10 cellular contexts compared by ENCODE assay signal in genomic region chr6:21769405-21769851, GRCh38.
DNase-seq lines count a peak whose midpoint lies in the region; ATAC-seq and TF ChIP-seq lines count a peak whose summit lies in the region.
"Had no signal": no experiment of that assay in that cellular context is flagged by ENCODE, and none has a peak within 500 bp of the region (broad histone marks: within the 10 kb centered on the region; RNA-seq: fewer than 3 reads in every experiment).

No MANE protein-coding gene starts in this region.

- H3K4me1 ChIP-seq in adipocyte (ENCODE audit: control insufficient read depth, insufficient read depth, low read length): peaks cover 28% of the 10 kb centered on the region

- H3K9me3 ChIP-seq in adipocyte (ENCODE audit: control insufficient read depth, low read length): no peaks in the 10 kb centered on the region

- H3K27me3 Mint-ChIP-seq in type B pancreatic cell: no peaks in the 10 kb centered on the region

- DNase-seq in GM04504 (ENCODE audit: low read depth): peak; percentile 59
- DNase-seq in adipocyte (ENCODE audit: low read depth): peak; percentile 87
- peak; percentile 35 for DNase-seq in left cardiac atrium
- DNase-seq in pulmonary artery endothelial cell (ENCODE audit: low read depth, low spot score): peak; percentile 68
- DNase-seq in LoVo (ENCODE audit: low spot score): no peak
- DNase-seq in SW480 (ENCODE audit: low spot score): no peak
- DNase-seq in type B pancreatic cell (ENCODE audit: extremely low spot score, unreplicated experiment): no peak
- DNase-seq: NCI-H748 treated with DMSO at 0.1 percent for 48 hours; stimulated activated CD4-positive, alpha-beta T cell treated with anti-CD3 and anti-CD28 coated beads, Interleukin-1b, Interleukin-23, amount 100 ng/mL, for 48 hours had no signal

- no peaks in the 10 kb centered on the region for H3K27me3 ChIP-seq in adipocyte (replicated peaks; ENCODE audit: control insufficient read depth, insufficient read depth, low read length)

- peaks cover 55% of the 10 kb centered on the region for H3K4me1 Mint-ChIP-seq in type B pancreatic cell (ENCODE audit: unreplicated experiment)

- peak overlapping the region; percentile 28 for H3K4me3 ChIP-seq in adipocyte (ENCODE audit: low read length)

- intact Hi-C loops in left cardiac atrium (cut with DNase I): no loop called here

- H3K4me3 Mint-ChIP-seq in type B pancreatic cell: no peak overlapping the region

- H3K9me3 Mint-ChIP-seq in type B pancreatic cell: peaks cover 4% of the 10 kb centered on the region

- H3K9ac ChIP-seq in adipocyte (ENCODE audit: low read length): no peak overlapping the region

- H3K36me3 ChIP-seq in adipocyte (ENCODE audit: control insufficient read depth, insufficient read depth, low read length, severe bottlenecking): no peaks in the 10 kb centered on the region

- TF ChIP-seq CTCF in type B pancreatic cell (conservative IDR thresholded peaks at IDR 0.05): no peak

- no peak overlapping the region for H3K27ac Mint-ChIP-seq in type B pancreatic cell

- ATAC-seq in left cardiac atrium (peak; percentile 96 to 98), GM18858 (IDR thresholded peaks at IDR 0.05; ENCODE audit: unreplicated experiment) (no peak)

- peaks cover 6% of the 10 kb centered on the region for H3K36me3 Mint-ChIP-seq in type B pancreatic cell

Comparison
In these comparisons a context has a peak if more than half of its experiments do, and no peak if none do; other contexts are left out.
1. DNase-seq: peak in GM04504 (single experiment), adipocyte (single experiment), left cardiac atrium (single experiment) and pulmonary artery endothelial cell (single experiment); none in LoVo (single experiment), SW480 (single experiment) and type B pancreatic cell (single experiment).